ENCODE assay signal across 1 cellular context in the genomic region with DNA sequence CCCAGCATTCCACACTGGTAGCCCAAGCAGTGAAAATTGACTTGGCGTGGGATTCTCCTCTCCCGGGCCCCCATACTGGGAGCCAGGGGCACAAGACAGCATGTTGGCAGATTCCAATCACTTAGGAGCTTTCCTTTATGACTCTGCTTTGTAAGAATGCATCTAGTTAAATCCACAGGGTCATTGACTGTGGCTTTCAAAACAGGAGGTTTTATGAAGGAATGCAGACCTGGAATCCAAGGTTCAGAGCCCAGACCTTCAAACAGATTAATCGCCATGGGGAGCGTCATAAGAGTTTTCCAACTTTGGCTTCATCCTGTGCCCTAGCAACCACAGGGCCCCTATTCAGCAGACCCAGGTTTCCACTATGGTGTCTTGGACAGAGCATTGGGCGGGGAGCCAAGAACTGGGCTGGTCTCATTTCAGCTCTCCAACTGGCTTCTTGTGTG.
TF ChIP-seq lines count a peak whose summit lies in the region.

No MANE protein-coding gene starts in this region.

TF ChIP-seq in HepG2, 621 proteins besides CTCF, POLR2A, EP300 and RAD21 (continued from another document):
- TF ChIP-seq, protein P1, sequence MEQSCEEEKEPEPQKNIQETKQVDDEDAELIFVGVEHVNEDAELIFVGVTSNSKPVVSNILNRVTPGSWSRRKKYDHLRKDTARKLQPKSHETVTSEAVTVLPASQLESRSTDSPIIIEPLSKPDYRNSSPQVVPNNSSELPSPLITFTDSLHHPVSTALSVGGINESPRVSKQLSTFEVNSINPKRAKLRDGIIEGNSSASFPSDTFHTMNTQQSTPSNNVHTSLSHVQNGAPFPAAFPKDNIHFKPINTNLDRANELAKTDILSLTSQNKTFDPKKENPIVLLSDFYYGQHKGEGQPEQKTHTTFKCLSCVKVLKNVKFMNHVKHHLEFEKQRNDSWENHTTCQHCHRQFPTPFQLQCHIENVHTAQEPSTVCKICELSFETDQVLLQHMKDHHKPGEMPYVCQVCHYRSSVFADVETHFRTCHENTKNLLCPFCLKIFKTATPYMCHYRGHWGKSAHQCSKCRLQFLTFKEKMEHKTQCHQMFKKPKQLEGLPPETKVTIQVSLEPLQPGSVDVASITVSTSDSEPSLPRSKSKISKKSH (CRISPR knock-in tag; IDR thresholded peaks at IDR 0.05; ENCODE audit: borderline replicate concordance) = no peak
- TF ChIP-seq ZFP37 (CRISPR knock-in tag; IDR thresholded peaks at IDR 0.05; ENCODE audit: borderline replicate concordance) (no peak), TBP (CRISPR knock-in tag; IDR thresholded peaks at IDR 0.05) (no peak), SP5 (CRISPR knock-in tag; IDR thresholded peaks at IDR 0.05; ENCODE audit: borderline replicate concordance, low read depth) (no peak)
- TF ChIP-seq, protein P2, sequence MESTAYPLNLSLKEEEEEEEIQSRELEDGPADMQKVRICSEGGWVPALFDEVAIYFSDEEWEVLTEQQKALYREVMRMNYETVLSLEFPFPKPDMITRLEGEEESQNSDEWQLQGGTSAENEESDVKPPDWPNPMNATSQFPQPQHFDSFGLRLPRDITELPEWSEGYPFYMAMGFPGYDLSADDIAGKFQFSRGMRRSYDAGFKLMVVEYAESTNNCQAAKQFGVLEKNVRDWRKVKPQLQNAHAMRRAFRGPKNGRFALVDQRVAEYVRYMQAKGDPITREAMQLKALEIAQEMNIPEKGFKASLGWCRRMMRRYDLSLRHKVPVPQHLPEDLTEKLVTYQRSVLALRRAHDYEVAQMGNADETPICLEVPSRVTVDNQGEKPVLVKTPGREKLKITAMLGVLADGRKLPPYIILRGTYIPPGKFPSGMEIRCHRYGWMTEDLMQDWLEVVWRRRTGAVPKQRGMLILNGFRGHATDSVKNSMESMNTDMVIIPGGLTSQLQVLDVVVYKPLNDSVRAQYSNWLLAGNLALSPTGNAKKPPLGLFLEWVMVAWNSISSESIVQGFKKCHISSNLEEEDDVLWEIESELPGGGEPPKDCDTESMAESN (CRISPR knock-in tag; conservative IDR thresholded peaks at IDR 0.05) = no peak
- TF ChIP-seq, protein P3, sequence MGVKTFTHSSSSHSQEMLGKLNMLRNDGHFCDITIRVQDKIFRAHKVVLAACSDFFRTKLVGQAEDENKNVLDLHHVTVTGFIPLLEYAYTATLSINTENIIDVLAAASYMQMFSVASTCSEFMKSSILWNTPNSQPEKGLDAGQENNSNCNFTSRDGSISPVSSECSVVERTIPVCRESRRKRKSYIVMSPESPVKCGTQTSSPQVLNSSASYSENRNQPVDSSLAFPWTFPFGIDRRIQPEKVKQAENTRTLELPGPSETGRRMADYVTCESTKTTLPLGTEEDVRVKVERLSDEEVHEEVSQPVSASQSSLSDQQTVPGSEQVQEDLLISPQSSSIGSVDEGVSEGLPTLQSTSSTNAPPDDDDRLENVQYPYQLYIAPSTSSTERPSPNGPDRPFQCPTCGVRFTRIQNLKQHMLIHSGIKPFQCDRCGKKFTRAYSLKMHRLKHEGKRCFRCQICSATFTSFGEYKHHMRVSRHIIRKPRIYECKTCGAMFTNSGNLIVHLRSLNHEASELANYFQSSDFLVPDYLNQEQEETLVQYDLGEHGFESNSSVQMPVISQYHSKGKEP (CRISPR knock-in tag; IDR thresholded peaks at IDR 0.05) = no peak
